Comparison of ENCODE assay signal across 1 cellular context in the genomic region with DNA sequence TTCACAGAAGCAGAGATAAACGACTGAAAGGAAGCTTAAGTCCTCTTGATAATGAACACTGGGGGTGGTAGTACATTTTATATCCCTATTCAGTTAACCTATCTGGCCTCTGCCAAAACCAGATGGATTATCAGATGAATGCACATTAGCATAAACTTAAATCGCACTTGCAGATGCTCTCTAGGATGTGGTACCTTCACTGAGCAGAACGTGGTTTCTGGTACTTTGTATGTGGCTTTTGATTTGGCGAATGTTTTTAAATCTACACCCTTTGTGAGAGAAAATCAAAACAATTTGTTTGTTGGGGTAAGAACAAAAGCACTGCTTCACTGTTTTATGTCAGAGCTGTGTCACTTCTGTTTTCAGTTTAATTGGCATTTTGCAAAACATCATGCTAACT.
A peak's percentile ranks its signal among the peaks of the same experiment; 100 is the strongest.
TF ChIP-seq lines count a peak whose summit lies in the region.

No MANE protein-coding gene starts in this region.

TF ChIP-seq in K562, 482 proteins besides CTCF, POLR2A, EP300 and RAD21:
- TF ChIP-seq KDM1A (IDR thresholded peaks at IDR 0.05): 0 out of 4 replicates have a peak, but pooled peaks of 1 of the 2 experiments have one; percentile 13
- TF ChIP-seq ELF4 (CRISPR knock-in tag; IDR thresholded peaks at IDR 0.05): no peak
- 0 out of 2 replicates have a peak, but pooled peaks have one; percentile 20 for TF ChIP-seq CBFA2T3 (IDR thresholded peaks at IDR 0.05)
